ENCODE assay signal across 14 cellular contexts in genomic region chr3:172279191-172279640, GRCh38.
DNase-seq lines count a peak whose midpoint lies in the region; ATAC-seq and TF ChIP-seq lines count a peak whose summit lies in the region.
"Had no signal": no experiment of that assay in that cellular context is flagged by ENCODE, and none has a peak within 500 bp of the region (broad histone marks: within the 10 kb centered on the region; RNA-seq: fewer than 3 reads in every experiment).

No MANE protein-coding gene starts in this region.

- H3K9me3 Mint-ChIP-seq in WTC11, result no peaks in the 10 kb centered on the region
- H3K9me3 Mint-ChIP-seq: H9 had no signal

- H3K27ac ChIP-seq in cardiac muscle cell (peak overlapping the region; percentile 73), lower lobe of right lung (peak overlapping the region; percentile 20), uterus (peak overlapping the region; percentile 25 to 65)
- H3K27ac ChIP-seq: SJCRH30 had no signal

- TF ChIP-seq CTCF in cardiac muscle cell (IDR thresholded peaks at IDR 0.05; ENCODE audit: low read depth, low read length), result no peak
- TF ChIP-seq CTCF in WTC11 (IDR thresholded peaks at IDR 0.05), result no peak
- TF ChIP-seq CTCF in lower lobe of right lung (IDR thresholded peaks at IDR 0.05), result no peak
- no peak for TF ChIP-seq CTCF in uterus (IDR thresholded peaks at IDR 0.05)

- no peaks in the 10 kb centered on the region for H3K9me3 ChIP-seq in cardiac muscle cell (ENCODE audit: low read depth)
- H3K9me3 ChIP-seq in lower lobe of right lung, result no peaks in the 10 kb centered on the region
- no peaks in the 10 kb centered on the region for H3K9me3 ChIP-seq in uterus
- H3K9me3 ChIP-seq: SJCRH30 had no signal

- H3K4me3 Mint-ChIP-seq in WTC11, result no peak overlapping the region
- H3K4me3 Mint-ChIP-seq: activated CD4-positive, alpha-beta T cell treated with anti-CD3 and anti-CD28 coated beads for 36 hours; H9 had no signal

- peaks cover 31% of the 10 kb centered on the region for H3K4me1 ChIP-seq in cardiac muscle cell (ENCODE audit: low read depth)
- peaks cover 35% of the 10 kb centered on the region for H3K4me1 ChIP-seq in lower lobe of right lung
- H3K4me1 ChIP-seq in uterus, result peaks cover 0 to 7% of the 10 kb centered on the region in 2 donors

- no peaks in the 10 kb centered on the region for H3K27me3 ChIP-seq in cardiac muscle cell
- H3K27me3 ChIP-seq in lower lobe of right lung (ENCODE audit: low read depth), result no peaks in the 10 kb centered on the region
- H3K27me3 ChIP-seq in uterus, result no peaks in the 10 kb centered on the region
- H3K27me3 ChIP-seq: SJCRH30 had no signal

- peaks cover 7% of the 10 kb centered on the region for H3K36me3 Mint-ChIP-seq in WTC11

- H3K36me3 ChIP-seq in cardiac muscle cell (peaks cover 3% of the 10 kb centered on the region), lower lobe of right lung (no peaks in the 10 kb centered on the region), uterus (no peaks in the 10 kb centered on the region)

- no peak overlapping the region for H3K4me3 ChIP-seq in cardiac muscle cell
- no peak overlapping the region for H3K4me3 ChIP-seq in lower lobe of right lung
- H3K4me3 ChIP-seq in uterus, result no peak overlapping the region
- H3K4me3 ChIP-seq: SJCRH30 had no signal

- ATAC-seq in WTC11 (no peak), lower lobe of right lung (peak; percentile 82 to 86), HG03521 (IDR thresholded peaks at IDR 0.05; ENCODE audit: unreplicated experiment) (no peak)
- ATAC-seq: activated CD4-positive, alpha-beta T cell treated with anti-CD3 and anti-CD28 coated beads for 36 hours had no signal

- DNase-seq in cardiac muscle cell (ENCODE audit: low read depth in 1 of 2, low spot score in 1 of 2) (no peak), cardiac septum (ENCODE audit: low spot score) (no peak), WTC11 (ENCODE audit: low spot score) (no peak), lower lobe of right lung (no peak), uterus (no peak), SKM-1 (lab: John Stamatoyannopoulos, UW; ENCODE audit: unreplicated experiment) (no peak), nucleus accumbens (lab: John Stamatoyannopoulos, UW) (no peak)
- DNase-seq: activated CD4-positive, alpha-beta T cell treated with anti-CD3 and anti-CD28 coated beads for 36 hours; activated effector memory CD4-positive, alpha-beta T cell treated with anti-CD3 and anti-CD28 coated beads, Interleukin-2, amount 50 U/mL, for 16 hours; H9; hippocampal formation; SJCRH30; stimulated activated CD4-positive, alpha-beta T cell treated with anti-CD3 and anti-CD28 coated beads, Interleukin-4, amount 100 ng/mL, for 1 hour had no signal

- POLR2A ChIA-PET in WTC11 (lab: Charles Lee), result no interaction called here

- peak overlapping the region; percentile 44; the same call in 1 of the 2 replicates for H3K27ac Mint-ChIP-seq in WTC11
- H3K27ac Mint-ChIP-seq: activated CD4-positive, alpha-beta T cell treated with anti-CD3 and anti-CD28 coated beads for 36 hours had no signal

- H3K4me1 Mint-ChIP-seq in WTC11, result peaks cover 8% of the 10 kb centered on the region
- H3K4me1 Mint-ChIP-seq: activated CD4-positive, alpha-beta T cell treated with anti-CD3 and anti-CD28 coated beads for 36 hours had no signal

- intact Hi-C loops in cardiac septum (cut with DNase I), result no loop called here
- intact Hi-C loops in lower lobe of right lung (cut with DNase I), result no loop called here
- intact Hi-C loops in uterus (cut with DNase I; ENCODE audit: low total_unique reads), result no loop called here

- CTCF ChIA-PET in WTC11 (lab: Charles Lee), result no interaction called here

- no peaks in the 10 kb centered on the region for H3K27me3 Mint-ChIP-seq in WTC11 (ENCODE audit: low read depth)
- H3K27me3 Mint-ChIP-seq: activated CD4-positive, alpha-beta T cell treated with anti-CD3 and anti-CD28 coated beads for 36 hours had no signal

- TF ChIP-seq POLR2A in uterus (IDR thresholded peaks at IDR 0.05), result no peak

TF ChIP-seq in WTC11, 78 proteins besides CTCF, POLR2A, EP300 and RAD21:
- TF ChIP-seq SMAD4 (CRISPR knock-in tag; IDR thresholded peaks at IDR 0.05), result no peak
- no peak for TF ChIP-seq SMAD3 (CRISPR knock-in tag; IDR thresholded peaks at IDR 0.05; ENCODE audit: borderline replicate concordance)
- no peak for TF ChIP-seq ELF4 (CRISPR knock-in tag; IDR thresholded peaks at IDR 0.05; ENCODE audit: low read depth)
- TF ChIP-seq ZNF263 (CRISPR knock-in tag; IDR thresholded peaks at IDR 0.05; ENCODE audit: low read depth), result no peak

Comparison
In these comparisons a context has a peak if more than half of its experiments do, and no peak if none do; other contexts are left out.
1. H3K27ac ChIP-seq: peak in every context shown above with its lines; median percentile 73 in cardiac muscle cell; 45 in uterus; 20 in lower lobe of right lung.
2. ATAC-seq: peak in lower lobe of right lung (2 of 2); none in WTC11 (single experiment) and HG03521 (single experiment).